ENCODE assay signal across 1 cellular context in genomic region chr5:115621365-115621900, GRCh38.
TF ChIP-seq lines count a peak whose summit lies in the region.

No MANE protein-coding gene starts in this region.

TF ChIP-seq in WTC11, 78 proteins besides CTCF, POLR2A, EP300 and RAD21 (continued from another document):
- TF ChIP-seq HMGXB4 (CRISPR knock-in tag; IDR thresholded peaks at IDR 0.05) (no peak), ZNF532 (CRISPR knock-in tag; IDR thresholded peaks at IDR 0.05; ENCODE audit: borderline replicate concordance) (no peak), ZNF671 (CRISPR knock-in tag; IDR thresholded peaks at IDR 0.05) (no peak), ZMAT4 (CRISPR knock-in tag; IDR thresholded peaks at IDR 0.05) (no peak), TEAD1 (CRISPR knock-in tag; IDR thresholded peaks at IDR 0.05) (no peak), CREM (CRISPR knock-in tag; IDR thresholded peaks at IDR 0.05) (no peak), SOX15 (CRISPR knock-in tag; IDR thresholded peaks at IDR 0.05) (no peak), AR (CRISPR knock-in tag; IDR thresholded peaks at IDR 0.05) (no peak), ZNF138 (CRISPR knock-in tag; conservative IDR thresholded peaks at IDR 0.05) (no peak), FOXP1 (CRISPR knock-in tag; IDR thresholded peaks at IDR 0.05; ENCODE audit: borderline replicate concordance) (no peak), SMAD4 (CRISPR knock-in tag; IDR thresholded peaks at IDR 0.05) (no peak), TCF7 (CRISPR knock-in tag; IDR thresholded peaks at IDR 0.05; ENCODE audit: low read depth) (no peak), HMGA2 (CRISPR knock-in tag; IDR thresholded peaks at IDR 0.05) (no peak)
